Comparison of ENCODE assay signal across 1 cellular context in the genomic region with DNA sequence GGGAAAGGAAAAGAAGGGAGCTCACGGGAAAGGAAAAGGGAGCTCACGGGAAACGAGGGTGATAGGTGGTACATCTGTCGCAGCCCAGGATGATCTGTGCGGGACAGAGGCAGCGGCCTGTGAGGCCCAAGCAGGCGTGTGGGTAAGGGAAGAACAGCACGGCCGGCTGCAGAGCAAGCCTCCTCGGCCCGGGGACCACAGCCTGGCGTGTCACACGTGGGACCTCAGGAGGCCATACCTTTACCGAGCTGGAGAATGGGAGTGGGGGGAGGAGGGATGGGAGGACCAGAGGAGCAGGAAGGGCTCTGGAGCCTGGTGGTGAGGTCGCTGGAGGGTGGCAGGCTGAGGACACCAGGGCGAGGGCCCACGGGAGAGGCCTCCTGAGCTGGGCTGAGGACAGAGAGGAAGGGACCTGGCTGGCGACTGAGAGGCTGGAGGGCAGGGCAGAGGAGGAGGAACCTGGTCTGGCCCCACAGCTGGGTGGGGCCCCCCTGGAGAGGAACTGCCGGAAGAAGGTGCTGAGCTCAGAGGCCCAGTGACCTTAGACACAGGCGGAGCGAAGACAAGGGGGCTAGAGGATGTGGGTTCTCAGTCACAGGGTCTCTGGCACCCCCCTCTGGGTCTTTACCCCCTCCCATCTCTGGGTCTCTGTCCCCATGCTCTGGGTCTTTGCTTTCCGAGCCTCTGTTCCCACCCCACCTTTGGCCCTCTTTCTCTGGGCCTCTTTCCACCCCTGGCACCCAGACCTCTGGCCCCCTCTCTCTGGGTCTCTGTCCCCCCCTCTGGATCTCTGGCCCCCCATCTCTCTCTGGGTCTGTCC.
TF ChIP-seq lines count a peak whose summit lies in the region.

No MANE protein-coding gene starts in this region.

TF ChIP-seq in HepG2, 621 proteins besides CTCF, POLR2A, EP300 and RAD21 (continued from another document and continues in another):
- TF ChIP-seq LBX2 (CRISPR knock-in tag; IDR thresholded peaks at IDR 0.05; ENCODE audit: borderline replicate concordance) (no peak), ZNF232 (CRISPR knock-in tag; IDR thresholded peaks at IDR 0.05; ENCODE audit: borderline replicate concordance) (no peak), HMG20B (CRISPR knock-in tag; conservative IDR thresholded peaks at IDR 0.05) (peak; percentile 55; the same call in 1 of the 2 replicates), SKIL (CRISPR knock-in tag; IDR thresholded peaks at IDR 0.05; ENCODE audit: borderline replicate concordance) (peak; percentile 76), ZGPAT (CRISPR knock-in tag; IDR thresholded peaks at IDR 0.05) (peak; percentile 87; the same call in 1 of the 2 replicates), ZNF12 (CRISPR knock-in tag; IDR thresholded peaks at IDR 0.05) (no peak), PBX2 (CRISPR knock-in tag; IDR thresholded peaks at IDR 0.05) (no peak), HNRNPH1 (optimal IDR thresholded peaks at IDR 0.05; ENCODE audit: low read depth, low read length) (peak; percentile 97), FLYWCH1 (CRISPR knock-in tag; IDR thresholded peaks at IDR 0.05) (0 out of 2 replicates have a peak, but pooled peaks have one; percentile 21), RARA (CRISPR knock-in tag; IDR thresholded peaks at IDR 0.05) (peak; percentile 77), ZNF619 (CRISPR knock-in tag; IDR thresholded peaks at IDR 0.05) (0 out of 2 replicates have a peak, but pooled peaks have one; percentile 30), ZBTB38 (CRISPR knock-in tag; IDR thresholded peaks at IDR 0.05) (peak; percentile 87), ZNF367 (CRISPR knock-in tag; IDR thresholded peaks at IDR 0.05; ENCODE audit: borderline replicate concordance) (no peak), REL (CRISPR knock-in tag; conservative IDR thresholded peaks at IDR 0.05) (no peak; the same call in 1 of the 2 replicates), ZSCAN12 (CRISPR knock-in tag; IDR thresholded peaks at IDR 0.05) (no peak), SMARCC2 (IDR thresholded peaks at IDR 0.05) (no peak), ZSCAN20 (CRISPR knock-in tag; IDR thresholded peaks at IDR 0.05; ENCODE audit: borderline replicate concordance) (no peak), ZNF780A (CRISPR knock-in tag; IDR thresholded peaks at IDR 0.05) (0 out of 2 replicates have a peak, but pooled peaks have one; percentile 26), ZNF609 (CRISPR knock-in tag; IDR thresholded peaks at IDR 0.05; ENCODE audit: borderline replicate concordance) (peak; percentile 66), ZMYM4 (CRISPR knock-in tag; IDR thresholded peaks at IDR 0.05) (peak; percentile 66; the same call in 1 of the 2 replicates), ELF4 (CRISPR knock-in tag; IDR thresholded peaks at IDR 0.05; ENCODE audit: borderline replicate concordance) (0 out of 2 replicates have a peak, but pooled peaks have one; percentile 64), SRF (IDR thresholded peaks at IDR 0.05; ENCODE audit: low read depth, low read length) (no peak), ZNF670 (CRISPR knock-in tag; IDR thresholded peaks at IDR 0.05; ENCODE audit: borderline replicate concordance) (0 out of 2 replicates have a peak, but pooled peaks have one; percentile 52), BATF2 (CRISPR knock-in tag; IDR thresholded peaks at IDR 0.05) (no peak), ZNF383 (CRISPR knock-in tag; IDR thresholded peaks at IDR 0.05; ENCODE audit: borderline replicate concordance) (0 out of 2 replicates have a peak, but pooled peaks have one; percentile 62), ZNF343 (CRISPR knock-in tag; IDR thresholded peaks at IDR 0.05) (peak; percentile 30; the same call in 1 of the 2 replicates), ZBTB42 (CRISPR knock-in tag; IDR thresholded peaks at IDR 0.05) (peak; percentile 40; the same call in 1 of the 2 replicates), NFIC (IDR thresholded peaks at IDR 0.05; ENCODE audit: low read length) (no peak; the same call in 1 of the 2 replicates), MIER2 (CRISPR knock-in tag; IDR thresholded peaks at IDR 0.05) (no peak; the same call in 1 of the 2 replicates), ZNF788 (CRISPR knock-in tag; IDR thresholded peaks at IDR 0.05; ENCODE audit: borderline replicate concordance) (no peak; the same call in 1 of the 2 replicates), ZNF234 (CRISPR knock-in tag; conservative IDR thresholded peaks at IDR 0.05) (0 out of 2 replicates have a peak, but pooled peaks have one; percentile 21), ZSCAN5A (CRISPR knock-in tag; IDR thresholded peaks at IDR 0.05; ENCODE audit: borderline replicate concordance) (no peak; the same call in 1 of the 2 replicates), ZNF577 (CRISPR knock-in tag; IDR thresholded peaks at IDR 0.05; ENCODE audit: borderline replicate concordance, low read depth) (no peak), ZNF790 (CRISPR knock-in tag; IDR thresholded peaks at IDR 0.05; ENCODE audit: borderline replicate concordance) (peak; percentile 76; the same call in 1 of the 2 replicates), ZNF235 (CRISPR knock-in tag; IDR thresholded peaks at IDR 0.05; ENCODE audit: borderline replicate concordance) (no peak), KLF15 (CRISPR knock-in tag; IDR thresholded peaks at IDR 0.05; ENCODE audit: borderline replicate concordance) (no peak), ZNF557 (CRISPR knock-in tag; IDR thresholded peaks at IDR 0.05) (peak; percentile 88), ZNF543 (CRISPR knock-in tag; IDR thresholded peaks at IDR 0.05) (no peak), ZZZ3 (CRISPR knock-in tag; IDR thresholded peaks at IDR 0.05; ENCODE audit: borderline replicate concordance) (no peak)
- TF ChIP-seq, protein P1, sequence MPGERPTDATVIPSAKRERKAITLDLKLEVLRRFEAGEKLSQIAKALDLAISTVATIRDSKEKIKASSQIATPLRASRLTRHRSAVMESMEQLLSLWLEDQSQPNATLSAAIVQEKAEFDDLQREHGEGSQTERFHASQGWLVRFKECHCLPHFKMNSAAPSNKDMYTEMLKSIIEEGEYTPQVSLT (CRISPR knock-in tag; IDR thresholded peaks at IDR 0.05; ENCODE audit: borderline replicate concordance, low read depth), result no peak
- TF ChIP-seq, protein P2, sequence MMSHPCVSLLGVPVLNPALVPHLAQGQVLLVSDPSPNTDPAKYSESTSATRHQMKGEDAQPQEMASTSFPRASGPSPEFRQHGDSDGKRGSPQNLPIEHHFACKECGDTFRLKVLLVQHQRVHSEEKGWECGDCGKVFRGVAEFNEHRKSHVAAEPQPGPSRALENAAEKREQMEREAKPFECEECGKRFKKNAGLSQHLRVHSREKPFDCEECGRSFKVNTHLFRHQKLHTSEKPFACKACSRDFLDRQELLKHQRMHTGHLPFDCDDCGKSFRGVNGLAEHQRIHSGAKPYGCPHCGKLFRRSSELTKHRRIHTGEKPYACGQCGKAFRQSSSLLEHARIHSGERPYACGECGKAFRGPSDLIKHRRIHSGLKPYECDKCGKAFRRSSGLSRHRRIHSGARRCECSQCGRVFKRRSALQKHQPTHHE (CRISPR knock-in tag; IDR thresholded peaks at IDR 0.05; ENCODE audit: borderline replicate concordance), result peak; percentile 27; the same call in 1 of the 2 replicates
- TF ChIP-seq, protein P3, sequence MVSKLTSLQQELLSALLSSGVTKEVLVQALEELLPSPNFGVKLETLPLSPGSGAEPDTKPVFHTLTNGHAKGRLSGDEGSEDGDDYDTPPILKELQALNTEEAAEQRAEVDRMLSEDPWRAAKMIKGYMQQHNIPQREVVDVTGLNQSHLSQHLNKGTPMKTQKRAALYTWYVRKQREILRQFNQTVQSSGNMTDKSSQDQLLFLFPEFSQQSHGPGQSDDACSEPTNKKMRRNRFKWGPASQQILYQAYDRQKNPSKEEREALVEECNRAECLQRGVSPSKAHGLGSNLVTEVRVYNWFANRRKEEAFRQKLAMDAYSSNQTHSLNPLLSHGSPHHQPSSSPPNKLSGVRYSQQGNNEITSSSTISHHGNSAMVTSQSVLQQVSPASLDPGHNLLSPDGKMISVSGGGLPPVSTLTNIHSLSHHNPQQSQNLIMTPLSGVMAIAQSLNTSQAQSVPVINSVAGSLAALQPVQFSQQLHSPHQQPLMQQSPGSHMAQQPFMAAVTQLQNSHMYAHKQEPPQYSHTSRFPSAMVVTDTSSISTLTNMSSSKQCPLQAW (CRISPR knock-in tag; IDR thresholded peaks at IDR 0.05), result peak; percentile 79
